Comparison of ENCODE assay signal across 8 cellular contexts in genomic region chr11:61007971-61008896, GRCh38. TPM values are rescaled to one million over a fixed set of nuclear protein-coding genes. Genes with fewer than 3 reads are reported as not detected.
DNase-seq lines count a peak whose midpoint lies in the region; ATAC-seq and TF ChIP-seq lines count a peak whose summit lies in the region.

No MANE protein-coding gene starts in this region.

- H3K4me3 ChIP-seq in DOHH2 (ENCODE audit: low read length): peak overlapping the region; percentile 44
- H3K4me3 ChIP-seq in right atrium auricular region: peak overlapping the region; percentile 30 to 54
- peak overlapping the region; percentile 60 for H3K4me3 ChIP-seq in psoas muscle

- intact Hi-C loops in psoas muscle (cut with DNase I): no loop called here

- ATAC-seq in WTC11: peak; percentile 91
- ATAC-seq in psoas muscle: peak in 2 of 4 donors; percentile 17 to 29
- no peak for ATAC-seq in HG02840 (IDR thresholded peaks at IDR 0.05; ENCODE audit: low FRiP score, unreplicated experiment)
- ATAC-seq in GM19351 (IDR thresholded peaks at IDR 0.05; ENCODE audit: unreplicated experiment): no peak

- WGBS in psoas muscle, 3 donors: 24 to 31% (median 27%) methylated on average over 50 to 54 of the region's 54 CpGs

- CTCF ChIA-PET in WTC11 (lab: Charles Lee): interaction anchor here (0.8 to 0.9 kb wide), 2 partner anchors 32 to 38 kb away, joined by 3 to 4 read pairs; no protein-coding TSS in a partner anchor
- CTCF ChIA-PET in HEK293T (lab: Yijun Ruan, JAX): no interaction called here

- H3K9me3 Mint-ChIP-seq in WTC11: no peaks in the 10 kb centered on the region

- H3K4me3 Mint-ChIP-seq in WTC11: peak overlapping the region; percentile 70

- H3K9me2 ChIP-seq in DOHH2 (replicated peaks; ENCODE audit: control insufficient read depth, low read length): no peaks in the 10 kb centered on the region

- peaks cover 12% of the 10 kb centered on the region for H3K4me1 Mint-ChIP-seq in WTC11

- H3K4me1 ChIP-seq in DOHH2 (ENCODE audit: control insufficient read depth, low read length): peaks cover 46% of the 10 kb centered on the region
- H3K4me1 ChIP-seq in right atrium auricular region: peaks cover 0 to 17% of the 10 kb centered on the region in 2 donors
- peaks cover 6% of the 10 kb centered on the region for H3K4me1 ChIP-seq in psoas muscle

- TF ChIP-seq CTCF in DOHH2 (IDR thresholded peaks at IDR 0.05; ENCODE audit: low read depth, low read length, poor library complexity, severe bottlenecking) (no peak), WTC11 (IDR thresholded peaks at IDR 0.05) (no peak), right atrium auricular region (IDR thresholded peaks at IDR 0.05) (no peak), psoas muscle (IDR thresholded peaks at IDR 0.05) (no peak)

- DNase-seq in WTC11 (ENCODE audit: low spot score) (peak; percentile 93), right atrium auricular region (ENCODE audit: low spot score) (no peak), psoas muscle (no peak), HEK293T (ENCODE audit: extremely low spot score) (no peak), OCI-M1 (lab: John Stamatoyannopoulos, UW) (no peak)

- H4K20me1 ChIP-seq in DOHH2 (ENCODE audit: control insufficient read depth, insufficient read depth, low read depth, low read length): no peaks in the 10 kb centered on the region

- H3K27me3 ChIP-seq in DOHH2 (ENCODE audit: control insufficient read depth, low read length) (0 out of 2 replicates have a peak, but pooled peaks cover 3% of the 10 kb centered on the region), right atrium auricular region (no peaks in the 10 kb centered on the region), psoas muscle (ENCODE audit: insufficient read depth in 3 of 3, low read length in 2 of 3) (peaks cover 0 to 35% (median 18%) of the 10 kb centered on the region in 3 donors)

- H3F3A ChIP-seq in DOHH2 (ENCODE audit: control insufficient read depth, insufficient read depth): no peaks in the 10 kb centered on the region

- H3K4me2 ChIP-seq in DOHH2 (ENCODE audit: low read length): peak overlapping the region; percentile 60

- POLR2A ChIA-PET in WTC11 (lab: Charles Lee) (no interaction called here), HEK293T (lab: Yijun Ruan, JAX) (no interaction called here)

- no peaks in the 10 kb centered on the region for H3K79me2 ChIP-seq in DOHH2 (ENCODE audit: control insufficient read depth, low read length)

- no peak overlapping the region for H3K27ac Mint-ChIP-seq in WTC11

- H3K36me3 ChIP-seq in DOHH2 (ENCODE audit: control insufficient read depth, low read length): no peaks in the 10 kb centered on the region
- no peaks in the 10 kb centered on the region for H3K36me3 ChIP-seq in right atrium auricular region
- H3K36me3 ChIP-seq in psoas muscle (ENCODE audit: insufficient read depth in 1 of 2, low read depth in 1 of 2): no peaks in the 10 kb centered on the region

- H3K9me3 ChIP-seq in DOHH2 (ENCODE audit: control insufficient read depth, insufficient read depth, low read length) (no peaks in the 10 kb centered on the region), right atrium auricular region (no peaks in the 10 kb centered on the region), psoas muscle (no peaks in the 10 kb centered on the region)

- peaks cover 98% of the 10 kb centered on the region for H3K27me3 Mint-ChIP-seq in WTC11 (ENCODE audit: low read depth)

- no peak overlapping the region for H3K27ac ChIP-seq in DOHH2 (ENCODE audit: low read depth, low read length)
- no peak overlapping the region for H3K27ac ChIP-seq in right atrium auricular region
- H3K27ac ChIP-seq in psoas muscle: no peak overlapping the region

- no peaks in the 10 kb centered on the region for H3K36me3 Mint-ChIP-seq in WTC11

TF ChIP-seq in WTC11, 78 proteins besides CTCF, POLR2A, EP300 and RAD21:
- no peak for TF ChIP-seq KAT7 (CRISPR knock-in tag; IDR thresholded peaks at IDR 0.05; ENCODE audit: borderline replicate concordance)
- no peak for TF ChIP-seq ZNF396 (CRISPR knock-in tag; IDR thresholded peaks at IDR 0.05; ENCODE audit: borderline replicate concordance)
- TF ChIP-seq MAX (CRISPR knock-in tag; IDR thresholded peaks at IDR 0.05): 0 out of 2 replicates have a peak, but pooled peaks have one; percentile 18
- TF ChIP-seq NR2C2 (CRISPR knock-in tag; IDR thresholded peaks at IDR 0.05): no peak
- 0 out of 2 replicates have a peak, but pooled peaks have one; percentile 32 for TF ChIP-seq TP53 (CRISPR knock-in tag; IDR thresholded peaks at IDR 0.05)
- 0 out of 2 replicates have a peak, but pooled peaks have one; percentile 42 for TF ChIP-seq FOXK1 (CRISPR knock-in tag; IDR thresholded peaks at IDR 0.05)
- no peak for TF ChIP-seq CREB1 (CRISPR knock-in tag; IDR thresholded peaks at IDR 0.05)
- TF ChIP-seq AR (CRISPR knock-in tag; IDR thresholded peaks at IDR 0.05): no peak
- no peak for TF ChIP-seq SP1 (CRISPR knock-in tag; conservative IDR thresholded peaks at IDR 0.05)
- TF ChIP-seq ZNF317 (CRISPR knock-in tag; IDR thresholded peaks at IDR 0.05; ENCODE audit: borderline replicate concordance, low read depth): no peak

TF ChIP-seq in HEK293T, 16 proteins besides CTCF, POLR2A, EP300 and RAD21:
- TF ChIP-seq FOXM1 (IDR thresholded peaks at IDR 0.05; ENCODE audit: borderline replicate concordance): no peak
- no peak for TF ChIP-seq PKNOX1 (IDR thresholded peaks at IDR 0.05)
- no peak for TF ChIP-seq CTBP1 (IDR thresholded peaks at IDR 0.05; ENCODE audit: borderline replicate concordance)
- TF ChIP-seq HDGF (IDR thresholded peaks at IDR 0.05; ENCODE audit: borderline replicate concordance): no peak
- no peak for TF ChIP-seq ZNF384 (IDR thresholded peaks at IDR 0.05)
- no peak for TF ChIP-seq FOXA1 (IDR thresholded peaks at IDR 0.05)
- TF ChIP-seq ARNT (IDR thresholded peaks at IDR 0.05): no peak
- no peak for TF ChIP-seq L3MBTL2 (conservative IDR thresholded peaks at IDR 0.05)
- TF ChIP-seq ELF4 (IDR thresholded peaks at IDR 0.05): no peak
- TF ChIP-seq LEF1 (IDR thresholded peaks at IDR 0.05; ENCODE audit: borderline replicate concordance): no peak
TF ChIP-seq in HEK293T: peak in this region for 0.

RNA-seq across cellular contexts. Expression of gene CD6, which starts 36.8 kb away (rescaled TPM):
- total RNA-seq in WTC11 (2021): 0.53 to 1.0 TPM (median 0.73 TPM) in 3 replicates
- total RNA-seq in right atrium auricular region: under 1 TPM; 0.48 to 0.79 TPM
- total RNA-seq in psoas muscle: under 1 TPM; 0.43 to 0.74 (median 0.49) TPM
- under 1 TPM; 0.05 to 0.34 (median 0.05) TPM for polyA plus RNA-seq in psoas muscle

RNA-seq across cellular contexts. Expression of gene SLC15A3, which starts 56.3 kb away (rescaled TPM):
- total RNA-seq in WTC11 (2021) (10.2 to 12.1 TPM (median 11.5 TPM) in 3 replicates), right atrium auricular region (10 to 100 TPM; 12.9 to 17.5 TPM), psoas muscle (10 to 100 TPM in 1 of 4 donors, 1 to 10 TPM in 3; 7.2 to 14.6 (median 8.6) TPM)
- polyA plus RNA-seq in psoas muscle: 10 to 100 TPM in 1 of 3 donors, 1 to 10 TPM in 2; 7.8 to 10.3 (median 8.2) TPM
